Comparison of ENCODE assay signal across 8 cellular contexts in genomic region chr2:70901235-70902066, GRCh38. TPM values are rescaled to one million over a fixed set of nuclear protein-coding genes. Genes with fewer than 3 reads are reported as not detected.
DNase-seq lines count a peak whose midpoint lies in the region; ATAC-seq and TF ChIP-seq lines count a peak whose summit lies in the region.

No MANE protein-coding gene starts in this region.

- no peaks in the 10 kb centered on the region for H3K9me3 Mint-ChIP-seq in WTC11

- H3K4me1 Mint-ChIP-seq in WTC11, result peaks cover 58% of the 10 kb centered on the region

- H3K36me3 Mint-ChIP-seq in WTC11, result no peaks in the 10 kb centered on the region

- intact Hi-C loops in Right ventricle myocardium inferior (cut with DNase I) (no loop called here), cardiac septum (cut with DNase I) (no loop called here), psoas muscle (cut with DNase I) (no loop called here)

- peak; percentile 45 for ATAC-seq in Right ventricle myocardium inferior
- ATAC-seq in WTC11, result peak; percentile 3
- ATAC-seq in psoas muscle, result peak; percentile 36 to 53 (median 46)

- POLR2A ChIA-PET in WTC11 (lab: Charles Lee), result no interaction called here

- 3 to 6% (median 6%) methylated on average over 65 to 77 of the region's 77 CpGs for WGBS in psoas muscle, 3 donors

- no peak overlapping the region for H3K27ac ChIP-seq in cardiac muscle cell
- no peak overlapping the region for H3K27ac ChIP-seq in psoas muscle

- TF ChIP-seq CTCF in WTC11 (IDR thresholded peaks at IDR 0.05) (no peak), cardiac muscle cell (IDR thresholded peaks at IDR 0.05; ENCODE audit: low read depth, low read length) (no peak), psoas muscle (IDR thresholded peaks at IDR 0.05) (no peak)

- no peaks in the 10 kb centered on the region for H3K36me3 ChIP-seq in cardiac muscle cell
- H3K36me3 ChIP-seq in psoas muscle (ENCODE audit: insufficient read depth in 1 of 2, low read depth in 1 of 2), result no peaks in the 10 kb centered on the region

- H3K27me3 Mint-ChIP-seq in WTC11 (ENCODE audit: low read depth), result peaks cover 100% of the 10 kb centered on the region

- CTCF ChIA-PET in WTC11 (lab: Charles Lee), result interaction anchor here (1.1 kb wide), 1 partner anchor 19 kb away, joined by 3 read pairs; no protein-coding TSS in a partner anchor

- H3K9me3 ChIP-seq in cardiac muscle cell (ENCODE audit: low read depth) (no peaks in the 10 kb centered on the region), psoas muscle (no peaks in the 10 kb centered on the region)

- H3K27ac Mint-ChIP-seq in WTC11, result no peak overlapping the region

- H3K4me1 ChIP-seq in cardiac muscle cell (ENCODE audit: low read depth) (peaks cover 4% of the 10 kb centered on the region), psoas muscle (peaks cover 14% of the 10 kb centered on the region)

- peak overlapping the region; percentile 81 for H3K4me3 Mint-ChIP-seq in WTC11

- H3K27me3 ChIP-seq in cardiac muscle cell, result peaks cover 99% of the 10 kb centered on the region
- peaks cover 0 to 83% (median 24%) of the 10 kb centered on the region in 3 donors for H3K27me3 ChIP-seq in psoas muscle (ENCODE audit: insufficient read depth in 3 of 3, low read length in 2 of 3)

- DNase-seq in Right ventricle myocardium inferior (ENCODE audit: missing footprints) (no peak), cardiac septum (ENCODE audit: low spot score) (no peak), WTC11 (ENCODE audit: low spot score) (peak; percentile 69), cardiac muscle cell (ENCODE audit: low read depth in 1 of 2, low spot score in 1 of 2) (peak in 1 of 2 donors; percentile 57), psoas muscle (no peak), iPS-NIHi11 (ENCODE audit: low spot score) (no peak), UCSD-AML1 (lab: John Stamatoyannopoulos, UW; ENCODE audit: unreplicated experiment) (no peak)
- no peak for DNase-seq in NK-92 treated with Interleukin-12 subunit alpha and Interleukin-12 subunit beta, amount 100 ng/mL, for 24 hours (lab: John Stamatoyannopoulos, UW)

- H3K4me3 ChIP-seq in cardiac muscle cell, result peak overlapping the region; percentile 40
- H3K4me3 ChIP-seq in psoas muscle, result peak overlapping the region; percentile 80

TF ChIP-seq in WTC11, 78 proteins besides CTCF, POLR2A, EP300 and RAD21:
- TF ChIP-seq PREB (CRISPR knock-in tag; IDR thresholded peaks at IDR 0.05; ENCODE audit: borderline replicate concordance) (peak; percentile 42; the same call in 1 of the 2 replicates), CBFB (CRISPR knock-in tag; IDR thresholded peaks at IDR 0.05; ENCODE audit: low read depth) (no peak)

RNA-seq across cellular contexts. Expression of gene VAX2, which starts 1.1 kb away (rescaled TPM):
- 0.30 TPM for total RNA-seq in Right ventricle myocardium inferior
- 0.27 TPM for total RNA-seq in cardiac septum
- not detected in 3 replicates for total RNA-seq in WTC11 (2021)
- 0.21 TPM in 1 of 2 replicates, not detected in the other for total RNA-seq in cardiac muscle cell
- 0.30 TPM in 1 of 2 replicates, not detected in the other for polyA plus RNA-seq in cardiac muscle cell
- total RNA-seq in psoas muscle, result 1 to 10 TPM in 2 of 4 donors, under 1 TPM in 2; 0.66 to 1.2 (median 0.96) TPM
- polyA plus RNA-seq in psoas muscle, result under 1 TPM; 0.30 to 0.97 (median 0.48) TPM

RNA-seq across cellular contexts. Expression of gene ATP6V1B1, which starts 34.2 kb away (rescaled TPM):
- not detected for total RNA-seq in Right ventricle myocardium inferior
- total RNA-seq in cardiac septum, result 0.43 TPM
- not detected in 3 replicates for total RNA-seq in WTC11 (2021)
- 0.81 and 3.0 TPM in 2 replicates for total RNA-seq in cardiac muscle cell
- polyA plus RNA-seq in cardiac muscle cell, result 1.00 TPM in 1 of 2 replicates, not detected in the other
- under 1 TPM in 2 of 4 donors, not detected in 2; 0.22 to 0.53 TPM for total RNA-seq in psoas muscle
- polyA plus RNA-seq in psoas muscle, result under 1 TPM; 0.10 to 0.70 (median 0.38) TPM
